24 cellular contexts compared by ENCODE assay signal in the genomic region with DNA sequence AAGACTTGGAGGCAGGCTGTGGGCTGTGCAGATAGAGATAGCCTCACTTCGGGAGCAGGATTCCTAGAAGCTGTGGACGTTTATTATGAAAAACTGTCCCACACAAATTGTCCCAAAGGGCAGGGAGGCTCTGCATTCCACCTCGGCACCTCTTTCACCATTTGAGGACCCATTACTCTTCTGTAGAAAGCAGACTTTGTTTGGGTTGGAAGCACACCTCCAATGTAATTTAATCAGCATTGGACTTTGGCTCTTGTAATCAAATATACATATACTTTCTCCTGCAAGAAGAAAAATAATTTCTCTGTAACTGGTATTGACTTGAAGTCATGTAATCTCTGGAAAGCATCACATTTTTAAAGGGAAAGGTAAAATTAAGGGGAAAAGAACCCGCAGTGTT. TPM values are rescaled to one million over a fixed set of nuclear protein-coding genes. Genes with fewer than 3 reads are reported as not detected.
A peak's percentile ranks its signal among the peaks of the same experiment; 100 is the strongest.
DNase-seq lines count a peak whose midpoint lies in the region; ATAC-seq, FAIRE-seq and TF ChIP-seq lines count a peak whose summit lies in the region.
"Had no signal": no experiment of that assay in that cellular context is flagged by ENCODE, and none has a peak within 500 bp of the region (broad histone marks: within the 10 kb centered on the region; RNA-seq: fewer than 3 reads in every experiment).

No MANE protein-coding gene starts in this region.

- DNase-seq in NCI-H526 (lab: John Stamatoyannopoulos, UW) (peak; percentile 56 to 70), HepG2 (ENCODE audit: low spot score) (peak; percentile 39), posterior cingulate gyrus (no peak), HK-2 (ENCODE audit: unreplicated experiment) (no peak), psoas muscle (no peak), NCI-H510A treated with DMSO at 0.1 percent for 48 hours (lab: John Stamatoyannopoulos, UW) (no peak)
- DNase-seq: ACHN; DMS153; H9; HFFc6; IMR-90; KG1; MG63; NCI-H82; NK-92 treated with Interleukin-12 subunit alpha and Interleukin-12 subunit beta, amount 100 ng/mL, for 24 hours; Right ventricle myocardium superior; RPMI8226; T-cell had no signal

- no peak for TF ChIP-seq POLR2A in HepG2 (IDR thresholded peaks at IDR 0.05; ENCODE audit: insufficient read depth in 1 of 2, low read depth in 2 of 2, low read length in 2 of 2)

- TF ChIP-seq RAD21 in HepG2 (CRISPR knock-in tag; IDR thresholded peaks at IDR 0.05) = no peak

- ATAC-seq in HepG2 (peak; percentile 18), psoas muscle (no peak)
- ATAC-seq: GM23338, T-cell had no signal

- no peaks in the 10 kb centered on the region for H3K27me3 ChIP-seq in HepG2 (ENCODE audit: control insufficient read depth in 1 of 2, insufficient read depth in 2 of 2, low read length in 2 of 2)
- peaks cover 0 to 73% (median 28%) of the 10 kb centered on the region in 3 donors for H3K27me3 ChIP-seq in psoas muscle (ENCODE audit: insufficient read depth in 3 of 3, low read length in 2 of 3)

- BruUV-seq in HepG2 (replicated peaks; lab: Mats Ljungman, UMichigan) = no TSS peak

- in situ Hi-C loops in HepG2 (cut with HindIII; ENCODE audit: extremely low pct_ligation_motif_present, low pct_unique_long_range_greater_than_20kb) = loop anchor here (10.0 kb wide), 2 partner anchors 579 to 699 kb away; no protein-coding TSS in a partner anchor

- TF ChIP-seq CTCF in VCaP (conservative IDR thresholded peaks at IDR 0.05) = no peak
- TF ChIP-seq CTCF in HepG2 (CRISPR knock-in tag; IDR thresholded peaks at IDR 0.05) = no peak
- TF ChIP-seq CTCF in psoas muscle (IDR thresholded peaks at IDR 0.05) = no peak

- H3K36me3 ChIP-seq in HepG2 (replicated peaks in 1 of 2; ENCODE audit: control insufficient read depth in 1 of 2, insufficient read depth in 2 of 2, low read length in 2 of 2) (peaks cover 4% of the 10 kb centered on the region in 2 experiments; a peak in 1 of 5 replicates), psoas muscle (ENCODE audit: insufficient read depth in 1 of 2, low read depth in 1 of 2) (no peaks in the 10 kb centered on the region)
- H3K36me3 ChIP-seq: MG63, SJSA1 had no signal

- FAIRE-seq in HepG2 (lab: Jason Lieb, UNC) = peak; percentile 34
- FAIRE-seq: GM18507 had no signal

- peak overlapping the region; percentile 89 for H3K27ac ChIP-seq in VCaP
- peak overlapping the region; percentile 71 for H3K27ac ChIP-seq in HepG2 (ENCODE audit: extremely low read length, insufficient read depth, low read length)
- H3K27ac ChIP-seq in psoas muscle = no peak overlapping the region
- H3K27ac ChIP-seq: SJSA1 had no signal

- H2AFZ ChIP-seq in HepG2 (ENCODE audit: low read length) = no peak overlapping the region
- H2AFZ ChIP-seq: GM23338 had no signal

- H3K79me2 ChIP-seq in HepG2 (ENCODE audit: insufficient read depth, low read length) = peaks cover 18% of the 10 kb centered on the region

- H3K4me3 ChIP-seq in HepG2 (replicated peaks in 1 of 3; ENCODE audit: insufficient read depth in 1 of 3, low read depth in 2 of 3, low read length in 3 of 3) = no peak overlapping the region
- H3K4me3 ChIP-seq in psoas muscle = no peak overlapping the region
- H3K4me3 ChIP-seq: GM23338, MG63, SJSA1 had no signal

- CTCF ChIA-PET in HepG2 (lab: Yijun Ruan, JAX; ENCODE audit: low intra/inter-chr PET ratio, low total read pairs) = no interaction called here

- WGBS in HepG2 (ENCODE audit: low lambda C conversion rate) = 34% methylated on average over 4 of the region's 4 CpGs
- 50 to 56% (median 55%) methylated on average over 4 of the region's 4 CpGs for WGBS in psoas muscle, 3 donors

- H3K4me1 ChIP-seq in HepG2 (ENCODE audit: insufficient read depth, low read length) (peaks cover 58% of the 10 kb centered on the region), psoas muscle (peaks cover 17% of the 10 kb centered on the region)
- H3K4me1 ChIP-seq: SJSA1 had no signal

- H3K9me3 ChIP-seq in HepG2 (ENCODE audit: low read length) (no peaks in the 10 kb centered on the region), psoas muscle (no peaks in the 10 kb centered on the region)
- H3K9me3 ChIP-seq: MG63, SJSA1 had no signal

- intact Hi-C loops in HepG2 (cut with micrococcal nuclease; ENCODE audit: unreplicated experiment) = no loop called here
- intact Hi-C loops in posterior cingulate gyrus (cut with DNase I) = no loop called here
- intact Hi-C loops in psoas muscle (cut with DNase I) = no loop called here

- H4K20me1 ChIP-seq in HepG2 (ENCODE audit: insufficient read depth, low read length) = peaks cover 21% of the 10 kb centered on the region

- no peak for TF ChIP-seq EP300 in HepG2 (IDR thresholded peaks at IDR 0.05; ENCODE audit: low read depth in 2 of 2, low read length in 2 of 2)
- no peak for TF ChIP-seq EP300 in HepG2 (CRISPR knock-in tag; IDR thresholded peaks at IDR 0.05; ENCODE audit: borderline replicate concordance)

- no peak overlapping the region for H3K9ac ChIP-seq in HepG2 (ENCODE audit: insufficient read depth, low read depth, low read length)

- POLR2A ChIA-PET in HepG2 (lab: Yijun Ruan, JAX) = no interaction called here

- 0 out of 2 replicates have a peak overlapping the region, but pooled peaks have one; percentile 16 for H3K4me2 ChIP-seq in HepG2 (ENCODE audit: low read depth, low read length)
- H3K4me2 ChIP-seq: GM23338 had no signal

TF ChIP-seq in HepG2, 621 proteins besides CTCF, POLR2A, EP300 and RAD21 (continues in another document):
- TF ChIP-seq ZFAT (CRISPR knock-in tag; conservative IDR thresholded peaks at IDR 0.05) = no peak
- TF ChIP-seq MED13 (CRISPR knock-in tag; IDR thresholded peaks at IDR 0.05) = no peak
- no peak for TF ChIP-seq KDM1A (CRISPR knock-in tag; IDR thresholded peaks at IDR 0.05)
- TF ChIP-seq RXRB (CRISPR knock-in tag; IDR thresholded peaks at IDR 0.05; ENCODE audit: borderline replicate concordance) = no peak
- TF ChIP-seq RFX5 (IDR thresholded peaks at IDR 0.05; ENCODE audit: low read depth, low read length) = no peak
- TF ChIP-seq TRIM24 (CRISPR knock-in tag; IDR thresholded peaks at IDR 0.05) = no peak
- TF ChIP-seq HDAC1 (CRISPR knock-in tag; IDR thresholded peaks at IDR 0.05) = no peak
- TF ChIP-seq HMG20B (CRISPR knock-in tag; conservative IDR thresholded peaks at IDR 0.05) = 0 out of 2 replicates have a peak, but pooled peaks have one; percentile 19
- TF ChIP-seq ZC3H4 (CRISPR knock-in tag; IDR thresholded peaks at IDR 0.05; ENCODE audit: borderline replicate concordance) = no peak
- TF ChIP-seq, protein P1, sequence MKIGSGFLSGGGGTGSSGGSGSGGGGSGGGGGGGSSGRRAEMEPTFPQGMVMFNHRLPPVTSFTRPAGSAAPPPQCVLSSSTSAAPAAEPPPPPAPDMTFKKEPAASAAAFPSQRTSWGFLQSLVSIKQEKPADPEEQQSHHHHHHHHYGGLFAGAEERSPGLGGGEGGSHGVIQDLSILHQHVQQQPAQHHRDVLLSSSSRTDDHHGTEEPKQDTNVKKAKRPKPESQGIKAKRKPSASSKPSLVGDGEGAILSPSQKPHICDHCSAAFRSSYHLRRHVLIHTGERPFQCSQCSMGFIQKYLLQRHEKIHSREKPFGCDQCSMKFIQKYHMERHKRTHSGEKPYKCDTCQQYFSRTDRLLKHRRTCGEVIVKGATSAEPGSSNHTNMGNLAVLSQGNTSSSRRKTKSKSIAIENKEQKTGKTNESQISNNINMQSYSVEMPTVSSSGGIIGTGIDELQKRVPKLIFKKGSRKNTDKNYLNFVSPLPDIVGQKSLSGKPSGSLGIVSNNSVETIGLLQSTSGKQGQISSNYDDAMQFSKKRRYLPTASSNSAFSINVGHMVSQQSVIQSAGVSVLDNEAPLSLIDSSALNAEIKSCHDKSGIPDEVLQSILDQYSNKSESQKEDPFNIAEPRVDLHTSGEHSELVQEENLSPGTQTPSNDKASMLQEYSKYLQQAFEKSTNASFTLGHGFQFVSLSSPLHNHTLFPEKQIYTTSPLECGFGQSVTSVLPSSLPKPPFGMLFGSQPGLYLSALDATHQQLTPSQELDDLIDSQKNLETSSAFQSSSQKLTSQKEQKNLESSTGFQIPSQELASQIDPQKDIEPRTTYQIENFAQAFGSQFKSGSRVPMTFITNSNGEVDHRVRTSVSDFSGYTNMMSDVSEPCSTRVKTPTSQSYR (CRISPR knock-in tag; IDR thresholded peaks at IDR 0.05; ENCODE audit: borderline replicate concordance) = no peak

RNA-seq across cellular contexts. Expression of gene ONECUT2, which starts 8.5 kb away (rescaled TPM):
- total RNA-seq in HepG2 (2016; rRNA removed; fragmentation: Illumina TruSeq; extraction: Trizol) = 3.0 and 6.2 TPM in 2 replicates
- 0.30 and 0.35 TPM in 2 replicates for total RNA-seq in HepG2 (2016; cell fraction: cytosol; rRNA removed; fragmentation: Illumina TruSeq; extraction: Trizol; ENCODE audit: low read depth)
- 2.5 and 5.8 TPM in 2 replicates for total RNA-seq in HepG2 (2016; cell fraction: insoluble cytoplasmic fraction; rRNA removed; fragmentation: Illumina TruSeq; extraction: Trizol)
- 2.0 and 2.3 TPM in 2 replicates for total RNA-seq in HepG2 (2016; cell fraction: membrane; rRNA removed; fragmentation: Illumina TruSeq; extraction: Trizol)
- total RNA-seq in HepG2 (2016; cell fraction: nucleus; rRNA removed; fragmentation: Illumina TruSeq; extraction: Trizol) = 7.8 and 8.6 TPM in 2 replicates
- polyA plus RNA-seq in HepG2 (2011; rRNA removed) = 3.2 and 3.7 TPM in 2 replicates
- polyA plus RNA-seq in HepG2 (2011; cell fraction: cytosol; rRNA removed) = 0.94 and 2.0 TPM in 2 replicates
- 5.2 and 8.5 TPM in 2 replicates for polyA plus RNA-seq in HepG2 (2011; cell fraction: nucleus; rRNA removed)
- polyA plus RNA-seq in HepG2 (2012) = 5.7 and 6.4 TPM in 2 replicates
- 0.16 and 0.31 TPM in 2 replicates for polyA plus RNA-seq in HepG2 (2016; cell fraction: cytosol; fragmentation: Illumina TruSeq; extraction: Trizol; ENCODE audit: low read depth)
- 3.3 TPM in 2 replicates for polyA plus RNA-seq in HepG2 (2016; cell fraction: insoluble cytoplasmic fraction; fragmentation: Illumina TruSeq; extraction: Trizol; ENCODE audit: low read depth)
- polyA plus RNA-seq in HepG2 (2016; cell fraction: membrane; fragmentation: Illumina TruSeq; extraction: Trizol; ENCODE audit: low read depth) = 0.70 and 0.78 TPM in 2 replicates
- 8.3 and 9.1 TPM in 2 replicates for polyA plus RNA-seq in HepG2 (2016; cell fraction: nucleus; fragmentation: Illumina TruSeq; extraction: Trizol; ENCODE audit: insufficient read depth, low read depth)
- 3.8 and 10.8 TPM in 2 replicates for polyA minus RNA-seq in HepG2 (2011; rRNA and poly(A)+ RNA removed; ENCODE audit: low replicate concordance)
- polyA minus RNA-seq in HepG2 (2011; cell fraction: cytosol; rRNA and poly(A)+ RNA removed) = 4.7 and 7.6 TPM in 2 replicates
- 13.3 and 20.5 TPM in 2 replicates for polyA minus RNA-seq in HepG2 (2011; cell fraction: nucleus; rRNA and poly(A)+ RNA removed)
- under 1 TPM in 3 of 4 donors, not detected in 1; 0.02 to 0.04 (median 0.04) TPM for total RNA-seq in psoas muscle
- under 1 TPM in 1 of 3 donors, not detected in 2; under 0.01 TPM for polyA plus RNA-seq in psoas muscle
- total RNA-seq: G401 had no signal
- polyA plus RNA-seq: BJ had no signal

Comparison
In these comparisons a context has a peak if more than half of its experiments do, and no peak if none do; other contexts are left out.
1. DNase-seq: peak in NCI-H526 (2 of 2) and HepG2 (single experiment); none in posterior cingulate gyrus (0 of 10), HK-2 (single experiment), psoas muscle (0 of 2) and NCI-H510A treated with DMSO at 0.1 percent for 48 hours (single experiment).